ENCODE assay signal across 22 cellular contexts in genomic region chr11:14886509-14886908, GRCh38.
"Had no signal": no experiment of that assay in that cellular context is flagged by ENCODE, and none has a peak within 500 bp of the region (broad histone marks: within the 10 kb centered on the region; RNA-seq: fewer than 3 reads in every experiment).

No MANE protein-coding gene starts in this region.

- H3K27me3 Mint-ChIP-seq: natural killer cell treated with Interleukin-12 subunit alpha and Interleukin-12 subunit beta and Interleukin-15 and Interleukin-18, amount 100 ng/mL, for 72 hours had no signal

- H3K27ac ChIP-seq: left ventricle myocardium inferior, neutrophil, pancreas, upper lobe of left lung, WERI-Rb-1 had no signal

- H3K4me3 Mint-ChIP-seq: activated T-helper 1 cell treated with anti-CD3 and anti-CD28 coated beads, Interleukin-12 subunit alpha, Interleukin-12 subunit beta, Interleukin-2, Interleukin-4 antibody, amounts not matched to agents 30 ng/mL and 10 ng/mL and 1 ng/mL, durations not matched to agents 14 hours and 24 hours and 36 hours; natural killer cell treated with Interleukin-12 subunit alpha and Interleukin-12 subunit beta and Interleukin-15 and Interleukin-18, amount 100 ng/mL, for 72 hours had no signal

- H3K4me3 ChIP-seq: left ventricle myocardium inferior, pancreas, sigmoid colon, upper lobe of left lung had no signal

- H3K27me3 ChIP-seq: neutrophil, pancreas, sigmoid colon, upper lobe of left lung had no signal

- H3K9me3 Mint-ChIP-seq: natural killer cell treated with Interleukin-12 subunit alpha and Interleukin-12 subunit beta and Interleukin-15 and Interleukin-18, amount 100 ng/mL, for 72 hours had no signal

- H3K9me3 ChIP-seq: left ventricle myocardium inferior, neutrophil, pancreas, sigmoid colon, upper lobe of left lung had no signal

- H3K27ac Mint-ChIP-seq: activated T-helper 1 cell treated with anti-CD3 and anti-CD28 coated beads, Interleukin-12 subunit alpha, Interleukin-12 subunit beta, Interleukin-2, Interleukin-4 antibody, amounts not matched to agents 30 ng/mL and 10 ng/mL and 1 ng/mL, durations not matched to agents 14 hours and 24 hours and 36 hours; brain; natural killer cell treated with Interleukin-12 subunit alpha and Interleukin-12 subunit beta and Interleukin-15 and Interleukin-18, amount 100 ng/mL, for 72 hours had no signal

- ATAC-seq: natural killer cell treated with Interleukin-12 subunit alpha and Interleukin-12 subunit beta and Interleukin-15 and Interleukin-18, amount 100 ng/mL, for 72 hours; stimulated activated naive CD8-positive, alpha-beta T cell treated with anti-CD3 and anti-CD28 coated beads, Interleukin-15, Interleukin-2, amounts not matched to agents 100 U/mL and 50 U/mL, for 24 hours had no signal

- H3K36me3 ChIP-seq: left ventricle myocardium inferior, neutrophil, pancreas, sigmoid colon, upper lobe of left lung, WERI-Rb-1 had no signal

- DNase-seq: activated CD4-positive, alpha-beta T cell treated with anti-CD3 and anti-CD28 coated beads for 1 hour; activated CD4-positive, alpha-beta T cell treated with anti-CD3 and anti-CD28 coated beads, Interleukin-2, amount 50 U/mL, for 48 hours; activated naive CD4-positive, alpha-beta T cell; activated T-cell treated with anti-CD3 and anti-CD28 coated beads for 4 hours; anterior cingulate cortex; central memory CD4-positive, alpha-beta T cell; erythroblast; foreskin melanocyte; glutamatergic neuron; hypothalamus; kidney; left ventricle myocardium inferior; mesenchymal stem cell; pancreas; sigmoid colon; stimulated activated naive CD8-positive, alpha-beta T cell treated with anti-CD3 and anti-CD28 coated beads, Interleukin-15, Interleukin-2, amounts not matched to agents 100 U/mL and 50 U/mL, for 24 hours; upper lobe of left lung; WERI-Rb-1 had no signal
